Comparison of ENCODE assay signal across 35 cellular contexts in genomic region chr1:246831543-246831942, GRCh38.
"Had no signal": no experiment of that assay in that cellular context is flagged by ENCODE, and none has a peak within 500 bp of the region (broad histone marks: within the 10 kb centered on the region; RNA-seq: fewer than 3 reads in every experiment).

No MANE protein-coding gene starts in this region.

- FAIRE-seq: colon, endometrium, frontal cortex had no signal

- H3K4me3 ChIP-seq: adrenal gland, body of pancreas, esophagus squamous epithelium had no signal

- H3K27me3 ChIP-seq: adrenal gland, body of pancreas, esophagus squamous epithelium had no signal

- H3K9me3 ChIP-seq: adrenal gland had no signal

- DNase-seq: activated B cell treated with CpG ODN at 0.5 μM for 24 hours; activated CD4-positive, alpha-beta T cell treated with anti-CD3 and anti-CD28 coated beads for 48 hours; activated CD4-positive, alpha-beta T cell treated with anti-CD3 and anti-CD28 coated beads, Interleukin-2, amount 50 U/mL, for 1 hour; activated CD4-positive, alpha-beta T cell treated with anti-CD3 and anti-CD28 coated beads, Interleukin-2, amount 50 U/mL, for 48 hours; activated CD8-positive, alpha-beta memory T cell treated with anti-CD3 and anti-CD28 coated beads, Interleukin-2, amount 10 ng/mL, durations not matched to agents 7 days and 5 days; activated CD8-positive, alpha-beta memory T cell treated with anti-CD3 and anti-CD28 coated beads, Interleukin-2, amount 50 U/mL, for 4 hours; activated CD8-positive, alpha-beta T cell treated with anti-CD3 and anti-CD28 coated beads for 36 hours; activated effector memory CD4-positive, alpha-beta T cell treated with anti-CD3 and anti-CD28 coated beads, Interleukin-2, amount 50 U/mL, for 16 hours; activated naive CD4-positive, alpha-beta T cell treated with anti-CD3 and anti-CD28 coated beads for 36 hours; activated naive CD8-positive, alpha-beta T cell treated with anti-CD3 and anti-CD28 coated beads for 36 hours; activated naive CD8-positive, alpha-beta T cell treated with anti-CD3 and anti-CD28 coated beads, Interleukin-2, amount 50 U/mL, for 24 hours; activated T-cell treated with anti-CD3 and anti-CD28 coated beads, Interleukin-2, amount 50 U/mL, for 1 hour; activated T-cell treated with anti-CD3 and anti-CD28 coated beads, Interleukin-2, amount 50 U/mL, for 48 hours; adrenal gland; amygdala; aorta; body of pancreas; caudate nucleus; cortex of kidney; effector CD8-positive, alpha-beta T cell; esophagus squamous epithelium; foreskin fibroblast; head of caudate nucleus; T-helper 1 cell; T-helper 17 cell; T1000; WERI-Rb-1 had no signal

- H3K36me3 ChIP-seq: adrenal gland, esophagus squamous epithelium, WERI-Rb-1 had no signal

- H3K27me3 Mint-ChIP-seq: activated naive CD8-positive, alpha-beta T cell treated with anti-CD3 and anti-CD28 coated beads, Interleukin-2, amount 50 U/mL, for 24 hours; T-helper 17 cell had no signal

- ATAC-seq: activated CD4-positive, CD25-positive, alpha-beta regulatory T cell treated with anti-CD3 and anti-CD28 coated beads, Interleukin-2, amount 50 U/mL, for 24 hours; activated CD8-positive, alpha-beta memory T cell treated with anti-CD3 and anti-CD28 coated beads, Interleukin-2, amount 10 ng/mL, durations not matched to agents 7 days and 5 days; activated CD8-positive, alpha-beta T cell treated with anti-CD3 and anti-CD28 coated beads for 36 hours; activated naive CD8-positive, alpha-beta T cell treated with anti-CD3 and anti-CD28 coated beads, Interleukin-2, amount 50 U/mL, for 24 hours; body of pancreas; T-helper 17 cell had no signal

- H3K27ac ChIP-seq: adrenal gland, body of pancreas, epithelial cell of prostate, esophagus squamous epithelium, WERI-Rb-1 had no signal

- H3K27ac Mint-ChIP-seq: activated B cell treated with CpG ODN at 0.5 μM for 24 hours; activated CD8-positive, alpha-beta memory T cell treated with anti-CD3 and anti-CD28 coated beads, Interleukin-2, amount 10 ng/mL, durations not matched to agents 7 days and 5 days; activated CD8-positive, alpha-beta T cell treated with anti-CD3 and anti-CD28 coated beads for 36 hours; activated naive CD4-positive, alpha-beta T cell treated with anti-CD3 and anti-CD28 coated beads for 36 hours; activated naive CD4-positive, alpha-beta T cell treated with anti-CD3 and anti-CD28 coated beads, Interleukin-2, amount 50 U/mL, for 24 hours; activated naive CD8-positive, alpha-beta T cell treated with anti-CD3 and anti-CD28 coated beads for 36 hours; activated naive CD8-positive, alpha-beta T cell treated with anti-CD3 and anti-CD28 coated beads, Interleukin-2, amount 50 U/mL, for 24 hours; activated T-helper 1 cell treated with anti-CD3 and anti-CD28 coated beads, Interleukin-12 subunit alpha, Interleukin-12 subunit beta, Interleukin-2, Interleukin-4 antibody, amounts not matched to agents 30 ng/mL and 10 ng/mL and 1 ng/mL, durations not matched to agents 14 hours and 24 hours and 36 hours; activated T-helper 2 cell treated with anti-CD3 and anti-CD28 coated beads, Interferon-gamma antibody, Interleukin-2, Interleukin-4, amounts not matched to agents 10 μg/mL and 5 μg/mL and 100 μg/mL, durations not matched to agents 14 hours and 24 hours and 36 hours; T-helper 17 cell had no signal

- H3K4me1 Mint-ChIP-seq: activated B cell treated with CpG ODN at 0.5 μM for 24 hours; activated CD8-positive, alpha-beta memory T cell treated with anti-CD3 and anti-CD28 coated beads, Interleukin-2, amount 10 ng/mL, durations not matched to agents 7 days and 5 days; activated naive CD8-positive, alpha-beta T cell treated with anti-CD3 and anti-CD28 coated beads for 36 hours; activated naive CD8-positive, alpha-beta T cell treated with anti-CD3 and anti-CD28 coated beads, Interleukin-2, amount 50 U/mL, for 24 hours had no signal

- H3K4me1 ChIP-seq: adrenal gland, body of pancreas, esophagus squamous epithelium had no signal

- H3K4me3 Mint-ChIP-seq: activated B cell treated with CpG ODN at 0.5 μM for 24 hours; activated CD8-positive, alpha-beta memory T cell treated with anti-CD3 and anti-CD28 coated beads, Interleukin-2, amount 10 ng/mL, durations not matched to agents 7 days and 5 days; activated CD8-positive, alpha-beta T cell treated with anti-CD3 and anti-CD28 coated beads for 36 hours; activated naive CD4-positive, alpha-beta T cell treated with anti-CD3 and anti-CD28 coated beads for 36 hours; activated naive CD4-positive, alpha-beta T cell treated with anti-CD3 and anti-CD28 coated beads, Interleukin-2, amount 50 U/mL, for 24 hours; activated naive CD8-positive, alpha-beta T cell treated with anti-CD3 and anti-CD28 coated beads for 36 hours; activated naive CD8-positive, alpha-beta T cell treated with anti-CD3 and anti-CD28 coated beads, Interleukin-2, amount 50 U/mL, for 24 hours; activated T-helper 1 cell treated with anti-CD3 and anti-CD28 coated beads, Interleukin-12 subunit alpha, Interleukin-12 subunit beta, Interleukin-2, Interleukin-4 antibody, amounts not matched to agents 30 ng/mL and 10 ng/mL and 1 ng/mL, durations not matched to agents 14 hours and 24 hours and 36 hours; T-helper 17 cell had no signal
